8 cellular contexts compared by ENCODE assay signal in the genomic region with DNA sequence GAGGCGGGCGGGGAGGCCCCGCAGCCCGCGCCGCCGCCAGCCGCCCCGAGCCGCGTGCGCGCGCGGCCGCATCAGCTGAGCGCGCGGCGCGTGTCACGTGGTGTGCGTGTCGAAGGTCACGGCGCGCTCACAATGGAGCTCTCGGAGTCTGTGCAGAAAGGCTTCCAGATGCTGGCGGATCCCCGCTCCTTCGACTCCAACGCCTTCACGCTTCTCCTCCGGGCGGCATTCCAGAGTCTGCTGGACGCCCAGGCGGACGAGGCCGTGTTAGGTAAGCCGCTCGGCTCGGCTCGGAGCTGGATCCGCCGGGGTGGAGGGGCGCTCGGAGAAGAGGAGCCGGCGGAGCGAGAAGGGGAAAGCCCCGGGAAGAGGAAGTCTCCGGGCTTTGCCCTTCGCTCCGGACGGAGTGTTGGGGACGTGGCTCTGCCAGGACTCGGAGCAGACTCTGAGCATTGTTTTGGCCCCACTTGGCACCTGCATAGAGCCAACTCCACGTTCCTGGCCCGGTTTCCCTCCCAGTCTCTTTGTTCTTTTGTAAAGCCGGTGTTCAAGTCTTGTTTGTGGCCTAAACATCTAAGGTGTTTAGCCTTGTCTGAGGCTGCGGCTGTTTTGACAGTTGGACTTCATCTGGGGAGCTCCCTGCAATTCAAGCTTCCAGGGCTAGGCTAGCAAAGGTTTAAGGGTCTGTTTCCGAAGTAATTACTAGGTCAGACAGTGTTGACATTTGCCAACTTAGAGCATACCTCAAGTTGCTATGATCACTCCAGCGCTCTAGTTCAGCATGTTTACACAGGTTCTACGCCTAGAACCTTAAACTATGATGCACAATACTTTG. TPM values are rescaled to one million over a fixed set of nuclear protein-coding genes. Genes with fewer than 3 reads are reported as not detected.
A peak's percentile ranks its signal among the peaks of the same experiment; 100 is the strongest.
DNase-seq lines count a peak whose midpoint lies in the region; ATAC-seq and TF ChIP-seq lines count a peak whose summit lies in the region.

A gene (plus strand): TSS at position 103 of the 835 bp plus-strand sequence. CDS start 30 bp downstream, at position 133.

- intact Hi-C loops in natural killer cell (cut with micrococcal nuclease), result loop anchor here (1.0 to 5.0 kb wide), 5 partner anchors 24 to 784 kb away; a partner anchor contains a TSS

- H3K4me3 ChIP-seq in HUES6 (ENCODE audit: low read depth, low read length), result peak within 1 kb of the TSS; percentile 88
- H3K4me3 ChIP-seq in fibroblast of pulmonary artery (replicated peaks; ENCODE audit: low read depth, low read length), result peak within 1 kb of the TSS; percentile 68

- peaks cover 22 to 33% of the 10 kb centered on the region in 2 donors for H3K4me1 Mint-ChIP-seq in natural killer cell

- TF ChIP-seq CTCF in fibroblast of pulmonary artery (IDR thresholded peaks at IDR 0.05; ENCODE audit: low read length, missing control alignments), result no peak
- no peak for TF ChIP-seq CTCF in natural killer cell (IDR thresholded peaks at IDR 0.05)

- DNase-seq in DMS79 (lab: John Stamatoyannopoulos, UW), result peak; percentile 28
- DNase-seq in RPMI7951 (ENCODE audit: low read depth), result peak; percentile 89
- peak; percentile 71 for DNase-seq in activated T-helper 9 cell treated with anti-CD3 and anti-CD28 coated beads, Interleukin-2, amount 50 U/mL, for 16 hours (ENCODE audit: low read depth)
- DNase-seq in fibroblast of pulmonary artery (ENCODE audit: low read depth), result peak; percentile 90
- peak; percentile 83 for DNase-seq in natural killer cell
- DNase-seq in substantia nigra (lab: John Stamatoyannopoulos, UW), result peak in 48 of 49 donors; percentile 37 to 94 (median 82)

- H3K9ac ChIP-seq in HUES6 (ENCODE audit: low read length), result peak within 1 kb of the TSS; percentile 79

- H3K4me1 ChIP-seq in HUES6 (ENCODE audit: control insufficient read depth, insufficient read depth, low read length), result peaks cover 21% of the 10 kb centered on the region

- no peaks in the 10 kb centered on the region for H3K36me3 ChIP-seq in HUES6 (ENCODE audit: control insufficient read depth, insufficient read depth, low read length)

- H3K27me3 ChIP-seq in HUES6 (ENCODE audit: control insufficient read depth, insufficient read depth, low read length), result peaks cover 73% of the 10 kb centered on the region

- H3K36me3 Mint-ChIP-seq in natural killer cell, result no peaks in the 10 kb centered on the region

- ATAC-seq in GM21423 (IDR thresholded peaks at IDR 0.05; ENCODE audit: unreplicated experiment) (peak; percentile 65), natural killer cell (peak; percentile 65 to 92 (median 79))

- peak within 1 kb of the TSS; percentile 100 for H3K4me3 Mint-ChIP-seq in natural killer cell

- peaks cover 4 to 8% of the 10 kb centered on the region in 2 donors for H3K27me3 Mint-ChIP-seq in natural killer cell (ENCODE audit: low read depth in 2 of 2)

- peak within 1 kb of the TSS; percentile 92 to 93 for H3K27ac Mint-ChIP-seq in natural killer cell

- no peak within 1 kb of the TSS; the same call in 1 of the 2 replicates for H3K27ac ChIP-seq in HUES6 (ENCODE audit: low read depth, low read length)
- peak within 1 kb of the TSS; percentile 97 for H3K27ac ChIP-seq in substantia nigra (ENCODE audit: low read depth, low read length, poor library complexity, severe bottlenecking)

- no peaks in the 10 kb centered on the region for H3K9me3 ChIP-seq in HUES6 (ENCODE audit: control insufficient read depth, insufficient read depth, low read depth, low read length)

- no peaks in the 10 kb centered on the region for H3K9me3 Mint-ChIP-seq in natural killer cell

RNA-seq across cellular contexts. Expression of the gene that starts here (rescaled TPM):
- total RNA-seq in RPMI7951 (2014; rRNA removed; shearing (Covaris generic)), result 85.3 and 92.9 TPM in 2 replicates
- 10 to 100 TPM; 43.1 to 48.3 (median 44.2) TPM for total RNA-seq in natural killer cell

Comparison
In these comparisons a context has a peak if more than half of its experiments do, and no peak if none do; other contexts are left out.
1. DNase-seq: peak in every context shown above with its lines; median percentile 90 in fibroblast of pulmonary artery; 89 in RPMI7951; 83 in natural killer cell; 82 in substantia nigra; 71 in activated T-helper 9 cell treated with anti-CD3 and anti-CD28 coated beads, Interleukin-2, amount 50 U/mL, for 16 hours; 28 in DMS79.